ENCODE assay signal across 8 cellular contexts in genomic region chr14:25406818-25407217, GRCh38.
DNase-seq lines count a peak whose midpoint lies in the region; ATAC-seq and TF ChIP-seq lines count a peak whose summit lies in the region.

No MANE protein-coding gene starts in this region.

- no peaks in the 10 kb centered on the region for H3K27me3 ChIP-seq in tibial nerve

- no peaks in the 10 kb centered on the region for H3K36me3 ChIP-seq in tibial nerve

- no peaks in the 10 kb centered on the region for H3K9me3 ChIP-seq in tibial nerve

- no peak overlapping the region for H3K4me3 ChIP-seq in fibroblast of the aortic adventitia (ENCODE audit: low read depth, low read length)
- H3K4me3 ChIP-seq in tibial nerve: no peak overlapping the region

- H3K4me1 ChIP-seq in tibial nerve: no peaks in the 10 kb centered on the region

- TF ChIP-seq POLR2A in tibial nerve (IDR thresholded peaks at IDR 0.05): no peak

- DNase-seq in D341Med (ENCODE audit: low spot score) (peak; percentile 38), RPMI8226 (peak; percentile 40), fibroblast of the aortic adventitia (ENCODE audit: low read depth) (peak; percentile 21), tibial nerve (ENCODE audit: low spot score in 2 of 2) (no peak), GM20000 (ENCODE audit: low spot score) (no peak)
- DNase-seq in effector CD4-positive, alpha-beta T cell: no peak

- TF ChIP-seq CTCF in fibroblast of the aortic adventitia (IDR thresholded peaks at IDR 0.05; ENCODE audit: insufficient read depth, low read length) (peak; percentile 23), tibial nerve (IDR thresholded peaks at IDR 0.05) (no peak), GM20000 (IDR thresholded peaks at IDR 0.05; ENCODE audit: extremely low read depth, missing control alignments) (no peak)

- ATAC-seq in HG03378 (IDR thresholded peaks at IDR 0.05; ENCODE audit: unreplicated experiment) (peak; percentile 50), GM18861 (IDR thresholded peaks at IDR 0.05; ENCODE audit: unreplicated experiment) (no peak)

- no peak overlapping the region for H3K27ac ChIP-seq in tibial nerve

- 24 to 27% methylated on average over 5 of the region's 5 CpGs for WGBS in tibial nerve, 2 donors

- no peak for TF ChIP-seq EP300 in tibial nerve (IDR thresholded peaks at IDR 0.05)

Comparison
In these comparisons a context has a peak if more than half of its experiments do, and no peak if none do; other contexts are left out.
1. DNase-seq: peak in D341Med (single experiment), RPMI8226 (single experiment) and fibroblast of the aortic adventitia (single experiment); none in tibial nerve (0 of 2), effector CD4-positive, alpha-beta T cell (single experiment) and GM20000 (single experiment).